20 cellular contexts compared by ENCODE assay signal in genomic region chr5:139065296-139065695, GRCh38.
DNase-seq lines count a peak whose midpoint lies in the region; ATAC-seq, FAIRE-seq and TF ChIP-seq lines count a peak whose summit lies in the region.
"Had no signal": no experiment of that assay in that cellular context is flagged by ENCODE, and none has a peak within 500 bp of the region (broad histone marks: within the 10 kb centered on the region; RNA-seq: fewer than 3 reads in every experiment).

No MANE protein-coding gene starts in this region.

- FAIRE-seq in HepG2 (lab: Jason Lieb, UNC), result no peak
- FAIRE-seq: HTR-8/SVneo had no signal

- CTCF ChIA-PET in HepG2 (lab: Yijun Ruan, JAX; ENCODE audit: low intra/inter-chr PET ratio, low total read pairs), result no interaction called here

- no peaks in the 10 kb centered on the region for H3K9me3 ChIP-seq in esophagus muscularis mucosa
- no peaks in the 10 kb centered on the region for H3K9me3 ChIP-seq in HepG2 (ENCODE audit: low read length)
- H3K9me3 ChIP-seq: neutrophil, Peyer's patch, SJSA1 had no signal

- H3K9ac ChIP-seq in HepG2 (ENCODE audit: insufficient read depth, low read depth, low read length), result no peak overlapping the region

- no peak for TF ChIP-seq RAD21 in HepG2 (CRISPR knock-in tag; IDR thresholded peaks at IDR 0.05)

- H3K27me3 ChIP-seq in esophagus muscularis mucosa, result no peaks in the 10 kb centered on the region
- no peaks in the 10 kb centered on the region for H3K27me3 ChIP-seq in HepG2 (ENCODE audit: control insufficient read depth in 1 of 2, insufficient read depth in 2 of 2, low read length in 2 of 2)
- H3K27me3 ChIP-seq: neutrophil, Peyer's patch, SJSA1 had no signal

- H3K4me1 Mint-ChIP-seq in nephron progenitor cell, result peaks cover 60% of the 10 kb centered on the region

- no TSS peak for BruUV-seq in HepG2 (replicated peaks; lab: Mats Ljungman, UMichigan)

- TF ChIP-seq POLR2A in esophagus muscularis mucosa (IDR thresholded peaks at IDR 0.05; ENCODE audit: low read depth), result no peak
- TF ChIP-seq POLR2A in HepG2 (IDR thresholded peaks at IDR 0.05; ENCODE audit: insufficient read depth in 1 of 2, low read depth in 2 of 2, low read length in 2 of 2), result no peak

- H3K4me3 Mint-ChIP-seq in nephron progenitor cell, result no peak overlapping the region
- H3K4me3 Mint-ChIP-seq: activated naive CD4-positive, alpha-beta T cell treated with anti-CD3 and anti-CD28 coated beads, Interleukin-2, amount 50 U/mL, for 24 hours; activated T-cell treated with anti-CD3 and anti-CD28 coated beads, Interleukin-2, amount 50 U/mL, for 72 hours; CD4-positive, alpha-beta memory T cell; GM23338 had no signal

- peaks cover 8% of the 10 kb centered on the region for H3K27me3 Mint-ChIP-seq in nephron progenitor cell (ENCODE audit: low read depth, poor library complexity)
- H3K27me3 Mint-ChIP-seq: activated naive CD4-positive, alpha-beta T cell treated with anti-CD3 and anti-CD28 coated beads, Interleukin-2, amount 50 U/mL, for 24 hours; CD4-positive, alpha-beta memory T cell had no signal

- no peaks in the 10 kb centered on the region for H3K36me3 ChIP-seq in esophagus muscularis mucosa
- no peaks in the 10 kb centered on the region for H3K36me3 ChIP-seq in HepG2 (replicated peaks in 1 of 2; ENCODE audit: control insufficient read depth in 1 of 2, insufficient read depth in 2 of 2, low read length in 2 of 2)
- H3K36me3 ChIP-seq: neutrophil, Peyer's patch, SJSA1 had no signal

- intact Hi-C loops in esophagus muscularis mucosa (cut with DNase I), result no loop called here
- intact Hi-C loops in HepG2 (cut with micrococcal nuclease; ENCODE audit: unreplicated experiment), result no loop called here

- POLR2A ChIA-PET in HepG2 (lab: Yijun Ruan, JAX), result interaction anchor here (0.7 kb wide), 1 partner anchor 133 kb away, joined by 3 read pairs; the partner anchor contains the start of gene SIL1

- H3K79me2 ChIP-seq in HepG2 (ENCODE audit: insufficient read depth, low read length), result no peaks in the 10 kb centered on the region

- no peak overlapping the region for H2AFZ ChIP-seq in HepG2 (ENCODE audit: low read length)
- H2AFZ ChIP-seq: GM23338 had no signal

- no peak for TF ChIP-seq EP300 in esophagus muscularis mucosa (IDR thresholded peaks at IDR 0.05)
- no peak for TF ChIP-seq EP300 in HepG2 (IDR thresholded peaks at IDR 0.05; ENCODE audit: low read depth in 2 of 2, low read length in 2 of 2)
- no peak for TF ChIP-seq EP300 in HepG2 (CRISPR knock-in tag; IDR thresholded peaks at IDR 0.05; ENCODE audit: borderline replicate concordance)

- ATAC-seq in HepG2, result no peak
- ATAC-seq: activated T-cell treated with anti-CD3 and anti-CD28 coated beads, Interleukin-2, amount 50 U/mL, for 72 hours; GM23338 had no signal

- peak; percentile 31 for DNase-seq in ACHN
- DNase-seq in LNCaP clone FGC (ENCODE audit: low read depth), result peak; percentile 70
- peak; percentile 39 for DNase-seq in esophagus muscularis mucosa (ENCODE audit: extremely low spot score)
- peak; percentile 15 for DNase-seq in nephron progenitor cell
- no peak for DNase-seq in AML-193 (lab: John Stamatoyannopoulos, UW)
- DNase-seq in DMS114 treated with DMSO at 0.1 percent for 48 hours (lab: John Stamatoyannopoulos, UW; ENCODE audit: unreplicated experiment), result no peak
- DNase-seq in HepG2 (ENCODE audit: low spot score), result no peak
- no peak for DNase-seq in dedifferentiated amniotic fluid mesenchymal stem cell (ENCODE audit: extremely low spot score)
- DNase-seq: activated CD4-positive, CD25-positive, alpha-beta regulatory T cell; activated T-cell treated with anti-CD3 and anti-CD28 coated beads, Interleukin-2, amount 50 U/mL, for 72 hours; CD4-positive, alpha-beta memory T cell; left colon; midbrain; Peyer's patch; retina had no signal

- no peak overlapping the region for H3K27ac Mint-ChIP-seq in nephron progenitor cell
- H3K27ac Mint-ChIP-seq: activated naive CD4-positive, alpha-beta T cell treated with anti-CD3 and anti-CD28 coated beads, Interleukin-2, amount 50 U/mL, for 24 hours; activated T-cell treated with anti-CD3 and anti-CD28 coated beads, Interleukin-2, amount 50 U/mL, for 72 hours; CD4-positive, alpha-beta memory T cell; GM23338 had no signal

- H3K27ac ChIP-seq in esophagus muscularis mucosa (replicated peaks in 1 of 4) (no peak overlapping the region), HepG2 (ENCODE audit: extremely low read length, insufficient read depth, low read length) (no peak overlapping the region)
- H3K27ac ChIP-seq: neutrophil, Peyer's patch, SJSA1 had no signal

- no peaks in the 10 kb centered on the region for H3K9me3 Mint-ChIP-seq in nephron progenitor cell
- H3K9me3 Mint-ChIP-seq: activated naive CD4-positive, alpha-beta T cell treated with anti-CD3 and anti-CD28 coated beads, Interleukin-2, amount 50 U/mL, for 24 hours; activated T-cell treated with anti-CD3 and anti-CD28 coated beads, Interleukin-2, amount 50 U/mL, for 72 hours; CD4-positive, alpha-beta memory T cell; GM23338 had no signal

- no peak overlapping the region for H3K4me2 ChIP-seq in HepG2 (ENCODE audit: low read depth, low read length)
- H3K4me2 ChIP-seq: GM23338 had no signal

- H4K20me1 ChIP-seq in HepG2 (ENCODE audit: insufficient read depth, low read length), result no peaks in the 10 kb centered on the region

- peak overlapping the region; percentile 31 for H3K4me3 ChIP-seq in LNCaP clone FGC (ENCODE audit: low read depth, low read length)
- H3K4me3 ChIP-seq in esophagus muscularis mucosa, result no peak overlapping the region
- no peak overlapping the region for H3K4me3 ChIP-seq in HepG2 (replicated peaks in 1 of 3; ENCODE audit: insufficient read depth in 1 of 3, low read depth in 2 of 3, low read length in 3 of 3)
- H3K4me3 ChIP-seq: GM23338, Peyer's patch, SJSA1 had no signal

- H3K36me3 Mint-ChIP-seq in nephron progenitor cell (ENCODE audit: low read depth), result no peaks in the 10 kb centered on the region

- in situ Hi-C loops in ACHN (cut with HindIII; ENCODE audit: low pct_ligation_motif_present, low pct_unique_long_range_greater_than_20kb, low sequenced_read_pairs), result no loop called here
- in situ Hi-C loops in HepG2 (cut with HindIII; ENCODE audit: extremely low pct_ligation_motif_present, low pct_unique_long_range_greater_than_20kb), result no loop called here

- peaks cover 13 to 35% (median 18%) of the 10 kb centered on the region in 4 donors for H3K4me1 ChIP-seq in esophagus muscularis mucosa
- H3K4me1 ChIP-seq in HepG2 (ENCODE audit: insufficient read depth, low read length), result 0 out of 2 replicates have a peak, but pooled peaks cover 5% of the 10 kb centered on the region

- TF ChIP-seq CTCF in LNCaP clone FGC (IDR thresholded peaks at IDR 0.05; ENCODE audit: control insufficient read depth, extremely low read depth, insufficient read depth) (no peak), esophagus muscularis mucosa (IDR thresholded peaks at IDR 0.05) (no peak), nephron progenitor cell (IDR thresholded peaks at IDR 0.05) (no peak), HepG2 (CRISPR knock-in tag; IDR thresholded peaks at IDR 0.05) (no peak)

TF ChIP-seq in HepG2, 621 proteins besides CTCF, POLR2A, EP300 and RAD21:
- TF ChIP-seq ZBTB42 (CRISPR knock-in tag; IDR thresholded peaks at IDR 0.05) (no peak), ERF (CRISPR knock-in tag; IDR thresholded peaks at IDR 0.05) (no peak), E2F2 (CRISPR knock-in tag; IDR thresholded peaks at IDR 0.05; ENCODE audit: borderline replicate concordance) (no peak), ZNF614 (CRISPR knock-in tag; IDR thresholded peaks at IDR 0.05; ENCODE audit: borderline replicate concordance) (no peak), AKAP8 (CRISPR knock-in tag; IDR thresholded peaks at IDR 0.05) (no peak), GZF1 (CRISPR knock-in tag; IDR thresholded peaks at IDR 0.05) (no peak), ZNF558 (CRISPR knock-in tag; IDR thresholded peaks at IDR 0.05; ENCODE audit: borderline replicate concordance) (no peak), USF2 (IDR thresholded peaks at IDR 0.05; ENCODE audit: low read depth, low read length) (no peak), USF2 (CRISPR knock-in tag; IDR thresholded peaks at IDR 0.05; ENCODE audit: borderline replicate concordance) (no peak), ZNF547 (CRISPR knock-in tag; IDR thresholded peaks at IDR 0.05) (no peak)
- TF ChIP-seq, protein P1, sequence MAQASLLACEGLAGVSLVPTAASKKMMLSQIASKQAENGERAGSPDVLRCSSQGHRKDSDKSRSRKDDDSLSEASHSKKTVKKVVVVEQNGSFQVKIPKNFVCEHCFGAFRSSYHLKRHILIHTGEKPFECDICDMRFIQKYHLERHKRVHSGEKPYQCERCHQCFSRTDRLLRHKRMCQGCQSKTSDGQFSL (CRISPR knock-in tag; IDR thresholded peaks at IDR 0.05), result no peak

Comparison
In these comparisons a context has a peak if more than half of its experiments do, and no peak if none do; other contexts are left out.
1. DNase-seq: peak in ACHN (single experiment), LNCaP clone FGC (single experiment), esophagus muscularis mucosa (single experiment) and nephron progenitor cell (single experiment); none in AML-193 (0 of 2), DMS114 treated with DMSO at 0.1 percent for 48 hours (single experiment), HepG2 (single experiment) and dedifferentiated amniotic fluid mesenchymal stem cell (single experiment).